18 cellular contexts compared by ENCODE assay signal in the genomic region with DNA sequence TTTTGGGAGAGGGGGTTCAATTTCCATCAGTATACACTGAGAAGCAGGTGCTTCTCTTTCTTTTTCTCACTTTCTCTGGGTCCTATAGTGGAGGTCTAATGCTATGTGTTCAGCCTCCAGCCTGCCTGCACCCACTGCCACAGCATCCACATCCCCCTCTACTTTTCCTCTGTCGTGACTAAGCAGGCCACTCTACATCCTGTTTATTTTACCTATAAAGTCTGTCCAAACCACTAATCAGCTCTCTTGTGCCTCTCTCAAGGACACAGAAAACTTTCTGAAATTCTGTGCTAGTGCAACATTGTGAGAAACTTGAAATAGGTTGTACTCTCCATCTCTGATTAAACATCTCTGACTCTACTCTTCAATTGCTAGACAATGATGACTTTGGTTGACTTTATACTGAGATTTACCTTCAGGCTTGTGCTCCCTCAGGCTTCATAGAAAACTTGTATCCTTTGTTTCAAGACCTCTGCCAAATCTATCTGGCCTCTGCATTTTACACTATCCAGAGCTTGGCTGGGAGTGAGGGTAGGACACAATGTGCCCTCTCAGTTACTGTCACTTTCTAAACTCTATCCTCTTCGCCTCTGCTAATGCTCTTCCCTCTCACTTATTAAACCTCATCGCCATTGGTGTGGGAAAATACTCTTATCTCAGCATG. TPM values are rescaled to one million over a fixed set of nuclear protein-coding genes. Genes with fewer than 3 reads are reported as not detected.
A peak's percentile ranks its signal among the peaks of the same experiment; 100 is the strongest.
DNase-seq lines count a peak whose midpoint lies in the region; ATAC-seq, FAIRE-seq and TF ChIP-seq lines count a peak whose summit lies in the region.
"Had no signal": no experiment of that assay in that cellular context is flagged by ENCODE, and none has a peak within 500 bp of the region (broad histone marks: within the 10 kb centered on the region; RNA-seq: fewer than 3 reads in every experiment).

No MANE protein-coding gene starts in this region.

- TF ChIP-seq CTCF in activated CD8-positive, alpha-beta T cell treated with anti-CD3 and anti-CD28 coated beads for 36 hours (IDR thresholded peaks at IDR 0.05), result no peak
- TF ChIP-seq CTCF in bronchial epithelial cell (IDR thresholded peaks at IDR 0.05; ENCODE audit: insufficient read depth, low read length, severe bottlenecking), result no peak
- no peak for TF ChIP-seq CTCF in thoracic aorta (IDR thresholded peaks at IDR 0.05)

- no peak overlapping the region for H2BK5ac ChIP-seq in mesenchymal stem cell (ENCODE audit: low read depth, low read length, poor library complexity, severe bottlenecking)

- no peaks in the 10 kb centered on the region for H3K79me1 ChIP-seq in mesenchymal stem cell (replicated peaks; ENCODE audit: low read length, poor library complexity, severe bottlenecking)

- H3K27me3 Mint-ChIP-seq in activated CD8-positive, alpha-beta T cell treated with anti-CD3 and anti-CD28 coated beads, Interleukin-2, amount 10 ng/mL, durations not matched to agents 7 days and 5 days (ENCODE audit: low read depth), result peaks cover 4% of the 10 kb centered on the region
- H3K27me3 Mint-ChIP-seq in activated CD8-positive, alpha-beta T cell treated with anti-CD3 and anti-CD28 coated beads for 36 hours, result no peaks in the 10 kb centered on the region
- H3K27me3 Mint-ChIP-seq: activated naive CD4-positive, alpha-beta T cell treated with anti-CD3 and anti-CD28 coated beads, Interleukin-2, amount 50 U/mL, for 24 hours had no signal

- no peak overlapping the region for H3K4me3 Mint-ChIP-seq in activated CD8-positive, alpha-beta T cell treated with anti-CD3 and anti-CD28 coated beads, Interleukin-2, amount 10 ng/mL, durations not matched to agents 7 days and 5 days
- no peak overlapping the region for H3K4me3 Mint-ChIP-seq in activated CD8-positive, alpha-beta T cell treated with anti-CD3 and anti-CD28 coated beads for 36 hours
- H3K4me3 Mint-ChIP-seq: activated naive CD4-positive, alpha-beta T cell treated with anti-CD3 and anti-CD28 coated beads, Interleukin-2, amount 50 U/mL, for 24 hours; H9; natural killer cell had no signal

- H3K27me3 ChIP-seq in bronchial epithelial cell (ENCODE audit: control insufficient read depth, insufficient read depth, low read length) (no peaks in the 10 kb centered on the region), mesenchymal stem cell (ENCODE audit: control insufficient read depth in 1 of 2, insufficient read depth in 1 of 2, low read length in 2 of 2) (no peaks in the 10 kb centered on the region), thoracic aorta (replicated peaks; ENCODE audit: insufficient read depth) (no peaks in the 10 kb centered on the region)
- H3K27me3 ChIP-seq: stomach had no signal

- H3K36me3 ChIP-seq in bronchial epithelial cell (ENCODE audit: control insufficient read depth, insufficient read depth, low read length) (no peaks in the 10 kb centered on the region), mesenchymal stem cell (ENCODE audit: control insufficient read depth in 1 of 2, insufficient read depth in 2 of 2, low read depth in 1 of 2, low read length in 2 of 2) (no peaks in the 10 kb centered on the region), thoracic aorta (no peaks in the 10 kb centered on the region)
- H3K36me3 ChIP-seq: stomach had no signal

- intact Hi-C loops in activated CD8-positive, alpha-beta T cell treated with anti-CD3 and anti-CD28 coated beads for 36 hours (cut with micrococcal nuclease), result no loop called here

- peak; percentile 47 for ATAC-seq in activated CD8-positive, alpha-beta T cell treated with anti-CD3 and anti-CD28 coated beads, Interleukin-2, amount 10 ng/mL, durations not matched to agents 7 days and 5 days
- no peak for ATAC-seq in activated CD8-positive, alpha-beta T cell treated with anti-CD3 and anti-CD28 coated beads for 36 hours
- ATAC-seq in thoracic aorta (ENCODE audit: insufficient number of reproducible peaks, low FRiP score, low read depth) (no peak), HG03196 (IDR thresholded peaks at IDR 0.05; ENCODE audit: unreplicated experiment) (no peak), HG03175 (IDR thresholded peaks at IDR 0.05; ENCODE audit: unreplicated experiment) (no peak)
- ATAC-seq: natural killer cell had no signal

- no peaks in the 10 kb centered on the region for H3K9me3 ChIP-seq in mesenchymal stem cell (ENCODE audit: control insufficient read depth, low read length)
- no peaks in the 10 kb centered on the region for H3K9me3 ChIP-seq in thoracic aorta
- H3K9me3 ChIP-seq: Caco-2, stomach had no signal

- POLR2A ChIA-PET in activated CD8-positive, alpha-beta T cell treated with anti-CD3 and anti-CD28 coated beads, Interleukin-2, amount 10 ng/mL, durations not matched to agents 7 days and 5 days (lab: Charles Lee), result no interaction called here
- POLR2A ChIA-PET in activated CD8-positive, alpha-beta T cell treated with anti-CD3 and anti-CD28 coated beads for 36 hours (lab: Charles Lee), result no interaction called here

- H3K27ac ChIP-seq in mesenchymal stem cell (ENCODE audit: low read length, poor library complexity, severe bottlenecking), result no peak overlapping the region
- H3K27ac ChIP-seq in thoracic aorta, result peak overlapping the region; percentile 43 to 54
- H3K27ac ChIP-seq: epithelial cell of prostate had no signal

- peak overlapping the region; percentile 88 for H2BK120ac ChIP-seq in mesenchymal stem cell (ENCODE audit: low read depth, low read length)

- peak overlapping the region; percentile 28 for H3K27ac Mint-ChIP-seq in activated CD8-positive, alpha-beta T cell treated with anti-CD3 and anti-CD28 coated beads, Interleukin-2, amount 10 ng/mL, durations not matched to agents 7 days and 5 days
- H3K27ac Mint-ChIP-seq in activated CD8-positive, alpha-beta T cell treated with anti-CD3 and anti-CD28 coated beads for 36 hours, result no peak overlapping the region
- H3K27ac Mint-ChIP-seq: activated naive CD4-positive, alpha-beta T cell treated with anti-CD3 and anti-CD28 coated beads, Interleukin-2, amount 50 U/mL, for 24 hours; H9 had no signal

- no peak overlapping the region for H4K8ac ChIP-seq in mesenchymal stem cell (ENCODE audit: low read length)

- no peak overlapping the region for H3K9ac ChIP-seq in mesenchymal stem cell (ENCODE audit: low read length)

- CTCF ChIA-PET in activated CD8-positive, alpha-beta T cell treated with anti-CD3 and anti-CD28 coated beads, Interleukin-2, amount 10 ng/mL, durations not matched to agents 7 days and 5 days (lab: Charles Lee), result interaction anchor here (1.5 to 2.4 kb wide), 2 partner anchors 15 to 17 kb away, joined by 5 to 7 read pairs; no protein-coding TSS in a partner anchor
- CTCF ChIA-PET in activated CD8-positive, alpha-beta T cell treated with anti-CD3 and anti-CD28 coated beads for 36 hours (lab: Charles Lee), result interaction anchor here (0.9 kb wide), 1 partner anchor 462 kb away, joined by 4 read pairs; no protein-coding TSS in a partner anchor

- H3K23ac ChIP-seq in mesenchymal stem cell (ENCODE audit: low read length in 2 of 2), result no peak overlapping the region

- no peak overlapping the region for H2BK15ac ChIP-seq in mesenchymal stem cell (ENCODE audit: low read depth, poor library complexity, severe bottlenecking)

- 19% methylated on average over 3 of the region's 3 CpGs for WGBS in mesenchymal stem cell

- H3K18ac ChIP-seq in mesenchymal stem cell (ENCODE audit: low read depth in 1 of 2, low read length in 2 of 2), result peak overlapping the region; percentile 28 to 93

- H3K4me1 Mint-ChIP-seq in activated CD8-positive, alpha-beta T cell treated with anti-CD3 and anti-CD28 coated beads, Interleukin-2, amount 10 ng/mL, durations not matched to agents 7 days and 5 days (ENCODE audit: low read depth), result peaks cover 47% of the 10 kb centered on the region
- H3K4me1 Mint-ChIP-seq in activated CD8-positive, alpha-beta T cell treated with anti-CD3 and anti-CD28 coated beads for 36 hours (ENCODE audit: low read depth), result peaks cover 13% of the 10 kb centered on the region

- no peak overlapping the region for H2AFZ ChIP-seq in mesenchymal stem cell (ENCODE audit: low read depth, low read length)

- H3K4me2 ChIP-seq in mesenchymal stem cell (ENCODE audit: low read length, poor library complexity, severe bottlenecking), result no peak overlapping the region

- no peak overlapping the region for H3K14ac ChIP-seq in mesenchymal stem cell (ENCODE audit: low read length in 2 of 2)

- FAIRE-seq in bronchial epithelial cell (lab: Jason Lieb, UNC), result no peak

- H3K36me3 Mint-ChIP-seq in activated CD8-positive, alpha-beta T cell treated with anti-CD3 and anti-CD28 coated beads, Interleukin-2, amount 10 ng/mL, durations not matched to agents 7 days and 5 days (ENCODE audit: low read depth), result no peaks in the 10 kb centered on the region
- no peaks in the 10 kb centered on the region for H3K36me3 Mint-ChIP-seq in activated CD8-positive, alpha-beta T cell treated with anti-CD3 and anti-CD28 coated beads for 36 hours (ENCODE audit: low read depth)
- H3K36me3 Mint-ChIP-seq: activated naive CD4-positive, alpha-beta T cell treated with anti-CD3 and anti-CD28 coated beads, Interleukin-2, amount 50 U/mL, for 24 hours; natural killer cell had no signal

- H3K4ac ChIP-seq in mesenchymal stem cell (ENCODE audit: low read depth in 1 of 2, low read length in 2 of 2), result peak overlapping the region; percentile 3 to 77

- H2AK5ac ChIP-seq in mesenchymal stem cell (ENCODE audit: low read length, severe bottlenecking), result no peak overlapping the region

- H3K9me3 Mint-ChIP-seq in activated CD8-positive, alpha-beta T cell treated with anti-CD3 and anti-CD28 coated beads, Interleukin-2, amount 10 ng/mL, durations not matched to agents 7 days and 5 days (ENCODE audit: insufficient read depth), result no peaks in the 10 kb centered on the region
- H3K9me3 Mint-ChIP-seq in activated CD8-positive, alpha-beta T cell treated with anti-CD3 and anti-CD28 coated beads for 36 hours, result no peaks in the 10 kb centered on the region
- H3K9me3 Mint-ChIP-seq: activated naive CD4-positive, alpha-beta T cell treated with anti-CD3 and anti-CD28 coated beads, Interleukin-2, amount 50 U/mL, for 24 hours; H9; natural killer cell had no signal

- peak overlapping the region; percentile 74 for H4K91ac ChIP-seq in mesenchymal stem cell (ENCODE audit: low read length)

- peaks cover 1% of the 10 kb centered on the region for H3K4me1 ChIP-seq in mesenchymal stem cell (ENCODE audit: control insufficient read depth, insufficient read depth, low read depth, low read length)
- H3K4me1 ChIP-seq in thoracic aorta (ENCODE audit: control insufficient read depth in 1 of 2, low read depth in 2 of 2), result peaks cover 19 to 41% of the 10 kb centered on the region in 2 donors
- H3K4me1 ChIP-seq: Caco-2 had no signal

- H3K4me3 ChIP-seq in bronchial epithelial cell (ENCODE audit: low read depth, low read length) (no peak overlapping the region), mesenchymal stem cell (ENCODE audit: insufficient read depth in 1 of 2, low read depth in 1 of 2, low read length in 2 of 2) (no peak overlapping the region), thoracic aorta (no peak overlapping the region)
- H3K4me3 ChIP-seq: skin epidermis, stomach had no signal

- no peak for DNase-seq in activated CD8-positive, alpha-beta T cell treated with anti-CD3 and anti-CD28 coated beads, Interleukin-2, amount 10 ng/mL, durations not matched to agents 7 days and 5 days
- no peak for DNase-seq in activated CD8-positive, alpha-beta T cell treated with anti-CD3 and anti-CD28 coated beads for 36 hours
- peak; percentile 27 for DNase-seq in bronchial epithelial cell (ENCODE audit: low read depth)
- peak; percentile 83 for DNase-seq in mesenchymal stem cell
- DNase-seq in thoracic aorta (ENCODE audit: low spot score), result no peak
- no peak for DNase-seq in central memory CD4-positive, alpha-beta T cell
- DNase-seq: ACHN, Caco-2, caudate nucleus, H9, natural killer cell, NCI-H2029 treated with DMSO at 0.1 percent for 48 hours, stomach had no signal

- H2BK12ac ChIP-seq in mesenchymal stem cell (ENCODE audit: low read length in 2 of 2), result peak overlapping the region; percentile 51 to 86

RNA-seq across cellular contexts. Expression of a gene that starts 28.0 kb away (rescaled TPM):
- total RNA-seq in activated CD8-positive, alpha-beta T cell treated with anti-CD3 and anti-CD28 coated beads, Interleukin-2, amount 10 ng/mL, durations not matched to agents 7 days and 5 days, result not detected
- total RNA-seq in activated CD8-positive, alpha-beta T cell treated with anti-CD3 and anti-CD28 coated beads for 36 hours, result not detected
- total RNA-seq in bronchial epithelial cell (not detected in 2 replicates), thoracic aorta (10 to 100 TPM in 1 of 2 donors, 1 to 10 TPM in 1; 3.2 to 10.7 TPM)
- polyA plus RNA-seq in mesenchymal stem cell (2013, experiment 1 of 2), result 20.8 TPM
- 21.5 TPM for polyA plus RNA-seq in mesenchymal stem cell (2013, experiment 2 of 2)
- total RNA-seq: Caco-2, H9 had no signal

Comparison
In these comparisons a context has a peak if more than half of its experiments do, and no peak if none do; other contexts are left out.
1. DNase-seq: peak in bronchial epithelial cell (single experiment) and mesenchymal stem cell (single experiment); none in activated CD8-positive, alpha-beta T cell treated with anti-CD3 and anti-CD28 coated beads, Interleukin-2, amount 10 ng/mL, durations not matched to agents 7 days and 5 days (single experiment), activated CD8-positive, alpha-beta T cell treated with anti-CD3 and anti-CD28 coated beads for 36 hours (single experiment), thoracic aorta (single experiment) and central memory CD4-positive, alpha-beta T cell (single experiment).